In the genomic region with DNA sequence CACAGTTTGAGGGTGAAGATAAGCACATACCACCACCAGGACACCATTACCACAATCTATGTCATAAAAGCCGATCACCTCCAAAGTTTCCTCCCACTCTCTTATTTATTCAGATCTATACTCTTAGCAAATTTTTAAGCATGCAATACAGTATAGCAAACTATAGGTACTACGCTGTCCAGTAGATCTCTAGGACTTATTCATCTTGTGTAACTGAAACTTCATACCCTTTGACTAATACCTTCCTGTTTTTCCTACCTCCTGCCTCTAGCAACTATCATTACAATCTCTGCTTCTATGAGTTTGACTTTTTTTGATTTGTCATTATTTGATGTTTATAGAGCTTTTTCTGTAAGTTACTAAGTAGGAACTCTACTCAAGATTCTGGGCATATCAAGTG, we compare ENCODE assay signal across 31 cellular contexts.
DNase-seq lines count a peak whose midpoint lies in the region; ATAC-seq, FAIRE-seq and TF ChIP-seq lines count a peak whose summit lies in the region.
"Had no signal": no experiment of that assay in that cellular context is flagged by ENCODE, and none has a peak within 500 bp of the region (broad histone marks: within the 10 kb centered on the region; RNA-seq: fewer than 3 reads in every experiment).

No MANE protein-coding gene starts in this region.

- H4K20me1 ChIP-seq in astrocyte (ENCODE audit: insufficient read depth, low read length) = no peaks in the 10 kb centered on the region

- peaks cover 24% of the 10 kb centered on the region for H3K4me1 ChIP-seq in astrocyte (ENCODE audit: insufficient read depth, low read length)
- H3K4me1 ChIP-seq: body of pancreas, colonic mucosa, gastroesophageal sphincter, psoas muscle, thyroid gland had no signal

- H3K27me3 ChIP-seq in astrocyte (ENCODE audit: insufficient read depth, low read length) = no peaks in the 10 kb centered on the region
- H3K27me3 ChIP-seq: body of pancreas, colonic mucosa, gastroesophageal sphincter, SJSA1, thyroid gland had no signal

- H3K4me2 ChIP-seq in astrocyte (ENCODE audit: low read length) = peak overlapping the region; percentile 41

- no peaks in the 10 kb centered on the region for H3K9me3 Mint-ChIP-seq in astrocyte (ENCODE audit: unreplicated experiment)
- H3K9me3 Mint-ChIP-seq: activated CD4-positive, alpha-beta memory T cell treated with anti-CD3 and anti-CD28 coated beads, Interleukin-2, amount 10 ng/mL, durations not matched to agents 7 days and 5 days; activated naive CD8-positive, alpha-beta T cell treated with anti-CD3 and anti-CD28 coated beads, Interleukin-2, amount 10 ng/mL, durations not matched to agents 7 days and 5 days; effector memory CD8-positive, alpha-beta T cell had no signal

- no peak overlapping the region for H2AFZ ChIP-seq in astrocyte (ENCODE audit: low read depth, low read length)

- H3K27me3 Mint-ChIP-seq in astrocyte (ENCODE audit: low read depth, unreplicated experiment) = no peaks in the 10 kb centered on the region
- H3K27me3 Mint-ChIP-seq: activated CD4-positive, alpha-beta memory T cell treated with anti-CD3 and anti-CD28 coated beads, Interleukin-2, amount 10 ng/mL, durations not matched to agents 7 days and 5 days had no signal

- no peak overlapping the region for H3K27ac Mint-ChIP-seq in astrocyte (ENCODE audit: unreplicated experiment)
- H3K27ac Mint-ChIP-seq: activated CD4-positive, alpha-beta memory T cell treated with anti-CD3 and anti-CD28 coated beads, Interleukin-2, amount 10 ng/mL, durations not matched to agents 7 days and 5 days; activated naive CD8-positive, alpha-beta T cell treated with anti-CD3 and anti-CD28 coated beads, Interleukin-2, amount 10 ng/mL, durations not matched to agents 7 days and 5 days; B cell; effector memory CD8-positive, alpha-beta T cell had no signal

- no peak overlapping the region for H3K4me3 ChIP-seq in astrocyte (ENCODE audit: insufficient read depth, low read depth, low read length)
- H3K4me3 ChIP-seq in skeletal muscle cell (ENCODE audit: low read depth, low read length) = no peak overlapping the region
- H3K4me3 ChIP-seq: body of pancreas, colonic mucosa, gastroesophageal sphincter, psoas muscle, SJSA1, thyroid gland had no signal

- no peak overlapping the region for H3K4me3 Mint-ChIP-seq in astrocyte (ENCODE audit: unreplicated experiment)
- H3K4me3 Mint-ChIP-seq: activated CD4-positive, alpha-beta memory T cell treated with anti-CD3 and anti-CD28 coated beads, Interleukin-2, amount 10 ng/mL, durations not matched to agents 7 days and 5 days; activated naive CD8-positive, alpha-beta T cell treated with anti-CD3 and anti-CD28 coated beads, Interleukin-2, amount 10 ng/mL, durations not matched to agents 7 days and 5 days; B cell; effector memory CD8-positive, alpha-beta T cell had no signal

- peaks cover 39% of the 10 kb centered on the region for H3K4me1 Mint-ChIP-seq in astrocyte (ENCODE audit: low read depth, unreplicated experiment)
- H3K4me1 Mint-ChIP-seq: activated naive CD8-positive, alpha-beta T cell treated with anti-CD3 and anti-CD28 coated beads, Interleukin-2, amount 10 ng/mL, durations not matched to agents 7 days and 5 days; B cell had no signal

- peak; percentile 91 to 94 for ATAC-seq in activated CD4-positive, CD25-positive, alpha-beta regulatory T cell treated with anti-CD3 and anti-CD28 coated beads, Interleukin-2, amount 50 U/mL, for 24 hours
- no peak for ATAC-seq in GM19351 (IDR thresholded peaks at IDR 0.05; ENCODE audit: unreplicated experiment)
- ATAC-seq: body of pancreas; effector memory CD8-positive, alpha-beta T cell; gastroesophageal sphincter; psoas muscle had no signal

- no peak for TF ChIP-seq CTCF in astrocyte (IDR thresholded peaks at IDR 0.05; ENCODE audit: insufficient read depth, low read depth, low read length)

- no peaks in the 10 kb centered on the region for H3K9me3 ChIP-seq in astrocyte (ENCODE audit: insufficient read depth, low read depth, low read length)
- H3K9me3 ChIP-seq: body of pancreas, colonic mucosa, gastroesophageal sphincter, psoas muscle, SJSA1, thyroid gland had no signal

- H3K9ac ChIP-seq in astrocyte (ENCODE audit: low read length) = no peak overlapping the region

- H3K27ac ChIP-seq in astrocyte (ENCODE audit: low read depth, low read length) = no peak overlapping the region
- H3K27ac ChIP-seq: body of pancreas, colonic mucosa, gastroesophageal sphincter, psoas muscle, SJSA1, thyroid gland had no signal

- no peaks in the 10 kb centered on the region for H3K36me3 ChIP-seq in astrocyte (ENCODE audit: insufficient read depth, low read length)
- H3K36me3 ChIP-seq: colonic mucosa, gastroesophageal sphincter, SJSA1, thyroid gland had no signal

- no peaks in the 10 kb centered on the region for H3K79me2 ChIP-seq in astrocyte (ENCODE audit: insufficient read depth, low read length)

- no peak for DNase-seq in activated CD4-positive, CD25-positive, alpha-beta regulatory T cell treated with anti-CD3 and anti-CD28 coated beads, Interleukin-2, amount 50 U/mL, for 72 hours
- peak; percentile 37 for DNase-seq in M059J (ENCODE audit: low read depth)
- no peak for DNase-seq in astrocyte (ENCODE audit: low read depth)
- peak; percentile 25 for DNase-seq in skeletal muscle cell (ENCODE audit: low read depth)
- no peak for DNase-seq in stimulated activated CD4-positive, alpha-beta T cell treated with anti-CD3 and anti-CD28 coated beads, Interleukin-12 subunit alpha, Interleukin-12 subunit beta, amount 100 ng/mL, for 4 hours
- no peak for DNase-seq in GDM1 (lab: John Stamatoyannopoulos, UW)
- DNase-seq: 8988T; activated CD4-positive, alpha-beta memory T cell treated with anti-CD3 and anti-CD28 coated beads, Interleukin-2, amount 10 ng/mL, durations not matched to agents 7 days and 5 days; activated naive CD8-positive, alpha-beta T cell treated with anti-CD3 and anti-CD28 coated beads, Interleukin-2, amount 10 ng/mL, durations not matched to agents 7 days and 5 days; activated T-cell treated with anti-CD3 and anti-CD28 coated beads, Interleukin-2, amount 50 U/mL, for 1 hour; body of pancreas; colonic mucosa; COR-L47; DMS79 treated with DMSO at 0.1 percent for 48 hours; effector memory CD8-positive, alpha-beta T cell; hypothalamus; NCI-H1417 treated with DMSO at 0.1 percent for 48 hours; NCI-H2107; NCI-H510A; psoas muscle; small intestine; stimulated activated CD4-positive, alpha-beta T cell treated with anti-CD3 and anti-CD28 coated beads, Interleukin-2, amount 100 ng/mL, for 48 hours; stimulated activated naive CD4-positive, alpha-beta T cell; thyroid gland had no signal

- peak; percentile 74 for FAIRE-seq in astrocyte (lab: Jason Lieb, UNC)
- FAIRE-seq: GM19239, islet of Langerhans, small intestine had no signal

- H3K36me3 Mint-ChIP-seq in astrocyte (ENCODE audit: low read depth, unreplicated experiment) = no peaks in the 10 kb centered on the region
- H3K36me3 Mint-ChIP-seq: activated naive CD8-positive, alpha-beta T cell treated with anti-CD3 and anti-CD28 coated beads, Interleukin-2, amount 10 ng/mL, durations not matched to agents 7 days and 5 days had no signal

Comparison
In these comparisons a context has a peak if more than half of its experiments do, and no peak if none do; other contexts are left out.
1. DNase-seq: peak in M059J (single experiment) and skeletal muscle cell (single experiment); none in activated CD4-positive, CD25-positive, alpha-beta regulatory T cell treated with anti-CD3 and anti-CD28 coated beads, Interleukin-2, amount 50 U/mL, for 72 hours (single experiment), astrocyte (single experiment), stimulated activated CD4-positive, alpha-beta T cell treated with anti-CD3 and anti-CD28 coated beads, Interleukin-12 subunit alpha, Interleukin-12 subunit beta, amount 100 ng/mL, for 4 hours (single experiment) and GDM1 (single experiment).